In genomic region chr10:44237364-44238034, GRCh38 we compare ENCODE assay signal across 21 cellular contexts.
DNase-seq lines count a peak whose midpoint lies in the region; ATAC-seq, FAIRE-seq and TF ChIP-seq lines count a peak whose summit lies in the region.
"Had no signal": no experiment of that assay in that cellular context is flagged by ENCODE, and none has a peak within 500 bp of the region (broad histone marks: within the 10 kb centered on the region; RNA-seq: fewer than 3 reads in every experiment).

No MANE protein-coding gene starts in this region.

- intact Hi-C loops in body of pancreas (cut with DNase I): no loop called here
- intact Hi-C loops in HepG2 (cut with micrococcal nuclease; ENCODE audit: unreplicated experiment): loop anchor here (1.0 to 2.0 kb wide), 2 partner anchors 8 to 43 kb away; no protein-coding TSS in a partner anchor

- H3K27me3 ChIP-seq in H7 (ENCODE audit: control insufficient read depth, insufficient read depth, low read length): no peaks in the 10 kb centered on the region
- no peaks in the 10 kb centered on the region for H3K27me3 ChIP-seq in body of pancreas
- H3K27me3 ChIP-seq in HepG2 (ENCODE audit: control insufficient read depth in 1 of 2, insufficient read depth in 2 of 2, low read length in 2 of 2): no peaks in the 10 kb centered on the region
- H3K27me3 ChIP-seq in trophoblast cell (ENCODE audit: insufficient read depth, low read length): no peaks in the 10 kb centered on the region
- no peaks in the 10 kb centered on the region for H3K27me3 ChIP-seq in effector memory CD4-positive, alpha-beta T cell (replicated peaks; ENCODE audit: control insufficient read depth, insufficient read depth, low read length, poor library complexity, severe bottlenecking)

- no peak for FAIRE-seq in HepG2 (lab: Jason Lieb, UNC)
- FAIRE-seq: A204.1, GM12891, GM18507 had no signal

- no peak for TF ChIP-seq POLR2A in body of pancreas (IDR thresholded peaks at IDR 0.05)
- no peak for TF ChIP-seq POLR2A in HepG2 (IDR thresholded peaks at IDR 0.05; ENCODE audit: insufficient read depth in 1 of 2, low read depth in 2 of 2, low read length in 2 of 2)

- peak; percentile 0 for DNase-seq in H7
- no peak for DNase-seq in body of pancreas
- no peak for DNase-seq in HepG2 (ENCODE audit: low spot score)
- DNase-seq in trophoblast cell: no peak
- no peak for DNase-seq in stimulated activated CD4-positive, alpha-beta T cell treated with anti-CD3 and anti-CD28 coated beads, Interleukin-15, amount 100 ng/mL, for 24 hours
- DNase-seq in T-helper 1 cell: no peak
- DNase-seq in effector memory CD4-positive, alpha-beta T cell: no peak
- DNase-seq: C1 segment of cervical spinal cord; Calu3; CD4-positive, alpha-beta memory T cell; COR-L47; DMS53; DMS79 treated with DMSO at 0.1 percent for 48 hours; GF-D8; HFFc6 had no signal

- in situ Hi-C loops in HepG2 (cut with HindIII; ENCODE audit: extremely low pct_ligation_motif_present, low pct_unique_long_range_greater_than_20kb): no loop called here

- CTCF ChIA-PET in HepG2 (lab: Yijun Ruan, JAX; ENCODE audit: low intra/inter-chr PET ratio, low total read pairs): no interaction called here

- ATAC-seq in body of pancreas (no peak), HepG2 (no peak)
- ATAC-seq: GM23338 had no signal

- H3K14ac ChIP-seq in trophoblast cell (ENCODE audit: low read length): no peak overlapping the region

- H4K12ac ChIP-seq in trophoblast cell (ENCODE audit: low read depth, low read length): no peak overlapping the region

- no peaks in the 10 kb centered on the region for H3K36me3 ChIP-seq in H7 (replicated peaks; ENCODE audit: control insufficient read depth, insufficient read depth, low read length)
- H3K36me3 ChIP-seq in body of pancreas (replicated peaks in 1 of 2; ENCODE audit: insufficient read depth in 1 of 2, low read depth in 2 of 2): no peaks in the 10 kb centered on the region
- no peaks in the 10 kb centered on the region for H3K36me3 ChIP-seq in HepG2 (replicated peaks in 1 of 2; ENCODE audit: control insufficient read depth in 1 of 2, insufficient read depth in 2 of 2, low read length in 2 of 2)
- no peaks in the 10 kb centered on the region for H3K36me3 ChIP-seq in trophoblast cell (ENCODE audit: control insufficient read depth in 1 of 2, insufficient read depth in 2 of 2, low read length in 2 of 2)
- no peaks in the 10 kb centered on the region for H3K36me3 ChIP-seq in effector memory CD4-positive, alpha-beta T cell (ENCODE audit: control insufficient read depth, insufficient read depth, low read length)
- H3K36me3 ChIP-seq: HAP-1 had no signal

- H2BK5ac ChIP-seq in trophoblast cell (ENCODE audit: low read depth, low read length, poor library complexity): no peak overlapping the region

- H3K4me1 ChIP-seq in body of pancreas (peaks cover 28% of the 10 kb centered on the region), HepG2 (ENCODE audit: insufficient read depth, low read length) (peaks cover 84% of the 10 kb centered on the region), trophoblast cell (ENCODE audit: control insufficient read depth in 1 of 2, insufficient read depth in 2 of 2, low read length in 2 of 2) (peaks cover 14 to 19% of the 10 kb centered on the region in 2 experiments)
- H3K4me1 ChIP-seq in effector memory CD4-positive, alpha-beta T cell (ENCODE audit: control insufficient read depth, insufficient read depth, low read length, poor library complexity, severe bottlenecking): no peaks in the 10 kb centered on the region
- H3K4me1 ChIP-seq: HAP-1 had no signal

- no peak overlapping the region for H4K8ac ChIP-seq in trophoblast cell (ENCODE audit: low read depth, low read length)

- H3K79me1 ChIP-seq in trophoblast cell (ENCODE audit: low read length): peaks cover 14% of the 10 kb centered on the region

- H3K4ac ChIP-seq in trophoblast cell (ENCODE audit: low read depth, low read length): no peak overlapping the region

- H3K23ac ChIP-seq in trophoblast cell (ENCODE audit: low read length): no peak overlapping the region

- H4K20me1 ChIP-seq in HepG2 (ENCODE audit: insufficient read depth, low read length): no peaks in the 10 kb centered on the region

- no peak overlapping the region for H3K18ac ChIP-seq in trophoblast cell (ENCODE audit: low read length)

- H3K4me2 ChIP-seq in HepG2 (ENCODE audit: low read depth, low read length): peak overlapping the region; percentile 33
- no peak overlapping the region for H3K4me2 ChIP-seq in trophoblast cell (ENCODE audit: low read length)
- H3K4me2 ChIP-seq: GM23338 had no signal

- no peaks in the 10 kb centered on the region for H3K9me3 ChIP-seq in body of pancreas
- H3K9me3 ChIP-seq in HepG2 (ENCODE audit: low read length): no peaks in the 10 kb centered on the region
- no peaks in the 10 kb centered on the region for H3K9me3 ChIP-seq in trophoblast cell (ENCODE audit: insufficient read depth, low read depth, low read length)
- H3K9me3 ChIP-seq in effector memory CD4-positive, alpha-beta T cell (ENCODE audit: control insufficient read depth, low read length): no peaks in the 10 kb centered on the region
- H3K9me3 ChIP-seq: HAP-1 had no signal

- H2BK12ac ChIP-seq in trophoblast cell (ENCODE audit: low read length): peak overlapping the region; percentile 42

- 80 to 93% methylated on average over 1 of the region's 1 CpG for WGBS in body of pancreas, 2 donors
- WGBS in HepG2 (ENCODE audit: low lambda C conversion rate): 80% methylated on average over 1 of the region's 1 CpG
- no CpG with 5 or more reads among the region's 1 CpG for WGBS in trophoblast cell (ENCODE audit: extremely low coverage, insufficient coverage, insufficient read length)

- H3K27ac ChIP-seq in body of pancreas: peak overlapping the region; percentile 16 to 61 (median 36)
- peak overlapping the region; percentile 90 for H3K27ac ChIP-seq in HepG2 (ENCODE audit: extremely low read length, insufficient read depth, low read length)
- H3K27ac ChIP-seq in trophoblast cell (ENCODE audit: low read depth, low read length): no peak overlapping the region
- no peak overlapping the region for H3K27ac ChIP-seq in effector memory CD4-positive, alpha-beta T cell (ENCODE audit: insufficient read depth, low read length, poor library complexity, severe bottlenecking)
- H3K27ac ChIP-seq: 22Rv1 had no signal

- TSS peak; percentile 89 for BruUV-seq in HepG2 (replicated peaks; lab: Mats Ljungman, UMichigan)

- peak overlapping the region; percentile 65 for H2BK120ac ChIP-seq in trophoblast cell (ENCODE audit: insufficient read depth, low read length, poor library complexity)

- POLR2A ChIA-PET in HepG2 (lab: Yijun Ruan, JAX): interaction anchor here (0.7 to 3.3 kb wide), 8 partner anchors 8 to 743 kb away, joined by 3 to 32 read pairs (median 4); no protein-coding TSS in a partner anchor

- TF ChIP-seq EP300 in HepG2 (IDR thresholded peaks at IDR 0.05; ENCODE audit: low read depth in 2 of 2, low read length in 2 of 2) (no peak), HepG2 (CRISPR knock-in tag; IDR thresholded peaks at IDR 0.05; ENCODE audit: borderline replicate concordance) (no peak)

- H3K79me2 ChIP-seq in HepG2 (ENCODE audit: insufficient read depth, low read length): no peaks in the 10 kb centered on the region
- H3K79me2 ChIP-seq in trophoblast cell (ENCODE audit: control insufficient read depth, insufficient read depth, low read length, poor library complexity): peaks cover 1% of the 10 kb centered on the region

- no peak overlapping the region for H2AK5ac ChIP-seq in trophoblast cell (ENCODE audit: low read length)

- H3K9ac ChIP-seq in HepG2 (ENCODE audit: insufficient read depth, low read depth, low read length): peak overlapping the region; percentile 55
- H3K9ac ChIP-seq in trophoblast cell (ENCODE audit: low read length): no peak overlapping the region

- H4K91ac ChIP-seq in trophoblast cell (ENCODE audit: low read depth, low read length): peak overlapping the region; percentile 16

- TF ChIP-seq RAD21 in HepG2 (CRISPR knock-in tag; IDR thresholded peaks at IDR 0.05): no peak

- no peak overlapping the region for H2AFZ ChIP-seq in HepG2 (ENCODE audit: low read length)
- H2AFZ ChIP-seq in trophoblast cell (ENCODE audit: insufficient read depth, low read length, poor library complexity): no peak overlapping the region
- H2AFZ ChIP-seq: GM23338 had no signal

- TF ChIP-seq CTCF in body of pancreas (IDR thresholded peaks at IDR 0.05): no peak
- TF ChIP-seq CTCF in HepG2 (CRISPR knock-in tag; IDR thresholded peaks at IDR 0.05): no peak

- H3K4me3 ChIP-seq in H7 (ENCODE audit: insufficient read depth, low read depth, low read length) (no peak overlapping the region), body of pancreas (no peak overlapping the region), HepG2 (replicated peaks in 1 of 3; ENCODE audit: insufficient read depth in 1 of 3, low read depth in 2 of 3, low read length in 3 of 3) (no peak overlapping the region), trophoblast cell (ENCODE audit: low read depth, low read length) (no peak overlapping the region)
- no peak overlapping the region for H3K4me3 ChIP-seq in effector memory CD4-positive, alpha-beta T cell (ENCODE audit: insufficient read depth, low read depth, low read length, poor library complexity, severe bottlenecking)
- H3K4me3 ChIP-seq: GM23338, HAP-1 had no signal

TF ChIP-seq in HepG2, 621 proteins besides CTCF, POLR2A, EP300 and RAD21 (continues in another document):
- TF ChIP-seq ZNF230 (CRISPR knock-in tag; IDR thresholded peaks at IDR 0.05) (no peak), MIER3 (CRISPR knock-in tag; IDR thresholded peaks at IDR 0.05; ENCODE audit: borderline replicate concordance) (peak; percentile 12; the same call in 1 of the 2 replicates), GATA4 (IDR thresholded peaks at IDR 0.05; ENCODE audit: borderline replicate concordance, low read depth) (no peak), ZFX (CRISPR knock-in tag; IDR thresholded peaks at IDR 0.05; ENCODE audit: low read depth) (0 out of 2 replicates have a peak, but pooled peaks have one; percentile 3), SRY (CRISPR knock-in tag; IDR thresholded peaks at IDR 0.05) (0 out of 2 replicates have a peak, but pooled peaks have one; percentile 12), ZNF441 (CRISPR knock-in tag; IDR thresholded peaks at IDR 0.05; ENCODE audit: borderline replicate concordance) (0 out of 2 replicates have a peak, but pooled peaks have one; percentile 25), ZSCAN25 (CRISPR knock-in tag; IDR thresholded peaks at IDR 0.05) (no peak), E2F2 (CRISPR knock-in tag; IDR thresholded peaks at IDR 0.05; ENCODE audit: borderline replicate concordance) (no peak), MXD4 (CRISPR knock-in tag; IDR thresholded peaks at IDR 0.05) (0 out of 2 replicates have a peak, but pooled peaks have one; percentile 0)

Comparison
In these comparisons a context has a peak if more than half of its experiments do, and no peak if none do; other contexts are left out.
1. H3K27ac ChIP-seq: peak in body of pancreas (4 of 4) and HepG2 (single experiment); none in trophoblast cell (single experiment) and effector memory CD4-positive, alpha-beta T cell (single experiment).